8 cellular contexts compared by ENCODE assay signal in the genomic region with DNA sequence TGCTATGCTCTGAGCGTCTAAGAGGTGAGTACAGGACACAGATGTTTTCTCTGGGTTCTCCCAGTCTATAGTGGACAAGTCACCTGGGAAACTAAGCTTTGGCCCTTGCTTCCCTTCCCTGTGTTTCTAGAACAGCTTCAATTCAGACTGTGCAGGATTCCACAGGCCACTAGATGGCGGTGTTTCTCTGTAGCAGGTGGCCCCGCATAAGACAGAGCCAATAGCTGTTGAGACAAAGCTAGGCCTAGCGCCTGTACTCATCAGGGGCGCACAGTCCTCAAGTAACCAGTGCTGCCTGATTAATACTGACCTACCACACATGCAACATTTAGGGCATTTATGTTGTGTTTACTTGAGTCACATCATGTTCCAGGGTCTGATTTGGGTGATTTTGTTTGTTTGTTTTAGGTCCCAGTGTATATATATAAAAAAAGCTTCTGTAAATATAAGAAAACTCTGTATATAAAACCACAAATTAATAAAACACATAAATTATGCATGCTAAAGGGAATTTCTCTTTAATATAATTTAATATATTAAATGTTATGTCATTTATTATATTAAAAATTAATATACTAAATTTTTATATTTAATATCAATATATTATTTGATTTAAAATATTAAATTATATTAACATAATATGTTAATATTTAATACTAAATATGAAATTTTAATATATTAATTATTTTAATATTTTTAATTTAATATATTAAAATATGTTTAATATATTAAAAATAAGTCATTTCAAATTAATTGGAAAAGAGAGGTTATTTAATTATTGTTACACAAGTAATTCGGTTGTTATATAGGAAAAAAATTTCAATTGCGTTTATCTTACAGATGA.
DNase-seq lines count a peak whose midpoint lies in the region; ATAC-seq, FAIRE-seq and TF ChIP-seq lines count a peak whose summit lies in the region.

No MANE protein-coding gene starts in this region.

- TF ChIP-seq POLR2A in H54 (IDR thresholded peaks at IDR 0.05; ENCODE audit: low read depth, low read length), result no peak

- BruUV-seq in Panc1 (replicated peaks; lab: Mats Ljungman, UMichigan), result no TSS peak

- no peaks in the 10 kb centered on the region for H3K9me2 ChIP-seq in neural cell (ENCODE audit: insufficient read depth, low read length)

- TF ChIP-seq EP300 in neural cell (conservative IDR thresholded peaks at IDR 0.05; ENCODE audit: poor library complexity, severe bottlenecking), result peak; percentile 17

- H4K20me1 ChIP-seq in neural cell (ENCODE audit: insufficient read depth), result no peaks in the 10 kb centered on the region

- H3K36me3 ChIP-seq in Panc1 (ENCODE audit: control insufficient read depth, insufficient read depth, low read length) (no peaks in the 10 kb centered on the region), neural cell (ENCODE audit: insufficient read depth, low read length) (no peaks in the 10 kb centered on the region)

- no peaks in the 10 kb centered on the region for H3K9me3 Mint-ChIP-seq in stimulated activated naive CD8-positive, alpha-beta T cell treated with anti-CD3 and anti-CD28 coated beads, Interleukin-15, amount 100 ng/mL, for 72 hours

- POLR2A ChIA-PET in Panc1 (lab: Charles Lee), result interaction anchor here (0.6 to 1.8 kb wide), 3 partner anchors 21 to 368 kb away, joined by 3 to 5 read pairs (median 4); no protein-coding TSS in a partner anchor

- no peak overlapping the region for H3K4me2 ChIP-seq in neural cell (ENCODE audit: low read length)

- intact Hi-C loops in Panc1 (cut with micrococcal nuclease; ENCODE audit: unreplicated experiment), result loop anchor here (2.0 to 5.0 kb wide), 3 partner anchors 109 to 480 kb away; no protein-coding TSS in a partner anchor

- peaks cover 69% of the 10 kb centered on the region for H3K27me3 Mint-ChIP-seq in stimulated activated naive CD8-positive, alpha-beta T cell treated with anti-CD3 and anti-CD28 coated beads, Interleukin-15, amount 100 ng/mL, for 72 hours

- H3K27ac ChIP-seq in Panc1 (ENCODE audit: low read length) (no peak overlapping the region; the same call in 1 of the 2 replicates), neural cell (ENCODE audit: low read length) (no peak overlapping the region)

- in situ Hi-C loops in G401 (cut with HindIII; ENCODE audit: low sequenced_read_pairs) (loop anchor here (10.0 kb wide), 1 partner anchor 363 kb away; no protein-coding TSS in a partner anchor), Panc1 (cut with HindIII; ENCODE audit: low pct_unique_long_range_greater_than_20kb, low sequenced_read_pairs) (no loop called here)

- H2AFZ ChIP-seq in neural cell (ENCODE audit: low read depth, low read length), result no peak overlapping the region

- no peak overlapping the region for H3K9ac ChIP-seq in neural cell (ENCODE audit: low read length)

- H3K4me3 Mint-ChIP-seq in stimulated activated naive CD8-positive, alpha-beta T cell treated with anti-CD3 and anti-CD28 coated beads, Interleukin-15, amount 100 ng/mL, for 72 hours, result no peak overlapping the region

- peak; percentile 99 for TF ChIP-seq RAD21 in neural cell (conservative IDR thresholded peaks at IDR 0.05)

- DNase-seq in G401 (ENCODE audit: low spot score), result peak; percentile 94
- DNase-seq in H54 (ENCODE audit: insufficient read length, low spot score), result peak; percentile 83
- peak; percentile 82 for DNase-seq in LNCaP clone FGC (ENCODE audit: low read depth)
- DNase-seq in Panc1 (ENCODE audit: low read depth, low spot score), result peak; percentile 89
- DNase-seq in activated T-cell treated with anti-CD3 and anti-CD28 coated beads, Interleukin-2, amount 50 U/mL, for 1 hour, result peak; percentile 74
- peak; percentile 82 for DNase-seq in fibroblast of gingiva (ENCODE audit: low read depth)
- peak; percentile 78 to 83 for DNase-seq in stimulated activated naive CD8-positive, alpha-beta T cell treated with anti-CD3 and anti-CD28 coated beads, Interleukin-15, amount 100 ng/mL, for 72 hours

- H3K27ac Mint-ChIP-seq in stimulated activated naive CD8-positive, alpha-beta T cell treated with anti-CD3 and anti-CD28 coated beads, Interleukin-15, amount 100 ng/mL, for 72 hours, result no peak overlapping the region

- ATAC-seq in Panc1, result peak; percentile 94
- ATAC-seq in stimulated activated naive CD8-positive, alpha-beta T cell treated with anti-CD3 and anti-CD28 coated beads, Interleukin-15, amount 100 ng/mL, for 72 hours, result peak; percentile 99

- H3K4me3 ChIP-seq in LNCaP clone FGC (ENCODE audit: low read depth, low read length) (no peak overlapping the region), Panc1 (ENCODE audit: low read depth in 2 of 2, low read length in 2 of 2) (no peak overlapping the region), neural cell (ENCODE audit: low read length) (no peak overlapping the region)

- no peaks in the 10 kb centered on the region for H3F3A ChIP-seq in neural cell (ENCODE audit: insufficient read depth, low read length, poor library complexity, severe bottlenecking)

- CTCF ChIA-PET in Panc1 (lab: Charles Lee), result interaction anchor here (0.5 to 4.0 kb wide), 42 partner anchors 9 to 1726 kb away, joined by 3 to 67 read pairs (median 4); no protein-coding TSS in a partner anchor

- H3K4me1 Mint-ChIP-seq in stimulated activated naive CD8-positive, alpha-beta T cell treated with anti-CD3 and anti-CD28 coated beads, Interleukin-15, amount 100 ng/mL, for 72 hours, result no peaks in the 10 kb centered on the region

- no peaks in the 10 kb centered on the region for H3K9me3 ChIP-seq in Panc1 (ENCODE audit: control insufficient read depth, insufficient read depth, low read depth, low read length)
- H3K9me3 ChIP-seq in neural cell (ENCODE audit: low read length), result no peaks in the 10 kb centered on the region

- H3K4me1 ChIP-seq in Panc1 (ENCODE audit: control insufficient read depth, insufficient read depth, low read length), result 0 out of 2 replicates have a peak, but pooled peaks cover 8% of the 10 kb centered on the region

- no peaks in the 10 kb centered on the region for H3K27me3 ChIP-seq in Panc1 (ENCODE audit: control insufficient read depth, insufficient read depth, low read length)
- no peaks in the 10 kb centered on the region for H3K27me3 ChIP-seq in neural cell (ENCODE audit: insufficient read depth, low read depth, low read length)

- TF ChIP-seq CTCF in LNCaP clone FGC (IDR thresholded peaks at IDR 0.05; ENCODE audit: control insufficient read depth, extremely low read depth, insufficient read depth) (peak; percentile 98), Panc1 (IDR thresholded peaks at IDR 0.05) (peak; percentile 96), neural cell (IDR thresholded peaks at IDR 0.05; ENCODE audit: poor library complexity, severe bottlenecking) (peak; percentile 99)

- no peaks in the 10 kb centered on the region for H3K79me2 ChIP-seq in neural cell (replicated peaks; ENCODE audit: insufficient read depth, low read length)

- peak; percentile 96 for FAIRE-seq in H54 (lab: Jason Lieb, UNC)

TF ChIP-seq in neural cell, 6 proteins besides CTCF, POLR2A, EP300 and RAD21:
- no peak for TF ChIP-seq MXI1 (conservative IDR thresholded peaks at IDR 0.05; ENCODE audit: poor library complexity, severe bottlenecking)
- no peak for TF ChIP-seq EZH2 (IDR thresholded peaks at IDR 0.05; ENCODE audit: borderline replicate concordance, insufficient read depth, low read length, poor library complexity, severe bottlenecking)
- TF ChIP-seq SMC3 (conservative IDR thresholded peaks at IDR 0.05; ENCODE audit: poor library complexity), result peak; percentile 99
